In the genomic region with DNA sequence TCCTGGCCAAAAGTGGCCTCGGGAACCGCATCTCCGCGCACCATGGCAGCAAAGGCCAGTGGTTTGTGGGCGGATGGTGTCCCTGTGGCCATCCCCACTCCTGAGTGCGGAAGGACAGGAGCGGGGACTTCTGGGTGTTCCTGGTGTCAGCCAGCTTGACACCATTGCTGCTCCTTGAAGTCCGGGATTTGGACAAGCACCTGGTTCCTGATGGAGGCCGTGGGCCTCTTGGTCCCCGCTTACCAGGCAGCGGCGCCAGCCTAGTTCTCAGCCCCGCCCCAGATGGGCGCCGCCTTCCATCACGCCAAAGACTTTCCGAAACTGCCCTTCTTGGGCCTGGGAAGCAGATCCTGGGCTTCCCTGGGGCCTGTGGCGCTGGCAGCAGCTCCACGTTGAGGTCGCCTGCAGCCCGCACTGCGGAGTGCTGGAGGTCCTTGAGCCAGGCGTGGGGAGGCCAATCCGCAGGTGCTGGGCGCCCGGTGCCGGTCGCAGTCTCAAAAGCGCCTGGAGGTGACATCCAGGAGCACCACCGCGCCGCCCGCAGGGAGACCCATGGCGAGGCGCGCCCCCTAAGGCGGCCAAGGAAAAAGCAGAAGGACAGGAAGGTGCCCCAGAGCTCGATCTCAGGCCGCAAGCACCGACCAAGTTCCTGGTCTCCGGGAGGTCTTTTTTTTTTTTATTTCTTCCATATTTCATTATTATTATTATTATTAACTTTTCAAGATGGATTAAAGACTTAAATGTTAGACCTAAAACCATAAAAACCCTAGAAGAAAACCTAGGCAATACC, we compare ENCODE assay signal across 8 cellular contexts. TPM values are rescaled to one million over a fixed set of nuclear protein-coding genes. Genes with fewer than 3 reads are reported as not detected.
"Had no signal": no experiment of that assay in that cellular context is flagged by ENCODE, and none has a peak within 500 bp of the region (broad histone marks: within the 10 kb centered on the region; RNA-seq: fewer than 3 reads in every experiment).

No MANE protein-coding gene starts in this region.

RNA-seq across cellular contexts. Expression of a gene that starts 59.5 kb away (rescaled TPM):
- total RNA-seq: activated CD8-positive, alpha-beta T cell treated with anti-CD3 and anti-CD28 coated beads for 36 hours; activated T-helper 1 cell treated with anti-CD3 and anti-CD28 coated beads, Interleukin-12 subunit alpha, Interleukin-12 subunit beta, Interleukin-2, Interleukin-4 antibody, amounts not matched to agents 30 ng/mL and 10 ng/mL and 1 ng/mL, durations not matched to agents 14 hours and 24 hours and 36 hours; ascending aorta; body of pancreas; HepG2; NCI-H460; PC-9; T-helper 1 cell treated with Interleukin-12 subunit alpha and Interleukin-12 subunit beta and Interleukin-4 antibody, amounts not matched to agents 30 ng/mL and 1 ng/mL, for 36 hours had no signal
- polyA plus RNA-seq: HepG2 had no signal
